1 cellular context compared by ENCODE assay signal in genomic region chr6:144216668-144217218, GRCh38.
A peak's percentile ranks its signal among the peaks of the same experiment; 100 is the strongest.
TF ChIP-seq lines count a peak whose summit lies in the region.

No MANE protein-coding gene starts in this region.

TF ChIP-seq in K562, 482 proteins besides CTCF, POLR2A, EP300 and RAD21 (continued from another document and continues in another):
- TF ChIP-seq ZNF318 (IDR thresholded peaks at IDR 0.05; ENCODE audit: borderline replicate concordance in 1 of 2, low read depth in 1 of 2) (no peak), THRA (IDR thresholded peaks at IDR 0.05) (no peak), EGR1 (conservative IDR thresholded peaks at IDR 0.05) (peak; percentile 1; the same call in 1 of the 2 replicates), TSC22D4 (tag; IDR thresholded peaks at IDR 0.05) (no peak), PML (IDR thresholded peaks at IDR 0.05; ENCODE audit: low read length) (no peak), ZNF695 (CRISPR knock-in tag; IDR thresholded peaks at IDR 0.05) (no peak), SMAD4 (CRISPR knock-in tag; conservative IDR thresholded peaks at IDR 0.05) (no peak), MXD1 (CRISPR knock-in tag; IDR thresholded peaks at IDR 0.05; ENCODE audit: borderline replicate concordance, poor library complexity, severe bottlenecking) (no peak), LARP7 (IDR thresholded peaks at IDR 0.05) (no peak), ELK3 (CRISPR knock-in tag; IDR thresholded peaks at IDR 0.05) (no peak), FOXA3 (CRISPR knock-in tag; conservative IDR thresholded peaks at IDR 0.05 in 1 of 2, IDR thresholded peaks at IDR 0.05 in 1 of 2) (no peak), POU5F1 (IDR thresholded peaks at IDR 0.05; ENCODE audit: borderline replicate concordance, low read depth, low read length, partially characterized antibody) (no peak), NCOA2 (IDR thresholded peaks at IDR 0.05; ENCODE audit: partially characterized antibody in 2 of 2) (peak in 1 of 2 experiments; percentile 66), TARDBP (IDR thresholded peaks at IDR 0.05) (no peak), ERF (CRISPR knock-in tag; IDR thresholded peaks at IDR 0.05) (no peak), ZNF217 (CRISPR knock-in tag; IDR thresholded peaks at IDR 0.05) (no peak), CREM (IDR thresholded peaks at IDR 0.05; ENCODE audit: low read depth) (no peak), U2AF2 (optimal IDR thresholded peaks at IDR 0.05; ENCODE audit: low read depth, low read length) (no peak), ELK1 (CRISPR knock-in tag; IDR thresholded peaks at IDR 0.05) (no peak), HDAC6 (IDR thresholded peaks at IDR 0.05; ENCODE audit: low read depth, low read length) (no peak), NBN (IDR thresholded peaks at IDR 0.05; ENCODE audit: low read depth) (0 out of 2 replicates have a peak, but pooled peaks have one; percentile 6), ZNF830 (CRISPR knock-in tag; IDR thresholded peaks at IDR 0.05) (no peak), ZNF23 (CRISPR knock-in tag; IDR thresholded peaks at IDR 0.05) (no peak), PHF8 (IDR thresholded peaks at IDR 0.05; ENCODE audit: borderline replicate concordance, low read length) (no peak), ZNF589 (CRISPR knock-in tag; IDR thresholded peaks at IDR 0.05; ENCODE audit: low read depth) (no peak), SIN3B (IDR thresholded peaks at IDR 0.05; ENCODE audit: low read depth) (no peak), POLR3G (IDR thresholded peaks at IDR 0.05; ENCODE audit: extremely low read depth, insufficient read length, insufficient replicate concordance) (no peak), ZZZ3 (IDR thresholded peaks at IDR 0.05) (no peak), ZNF561 (CRISPR knock-in tag; conservative IDR thresholded peaks at IDR 0.05) (no peak), TCF7L2 (IDR thresholded peaks at IDR 0.05; ENCODE audit: low read depth, low read length) (no peak), GTF3C2 (IDR thresholded peaks at IDR 0.05; ENCODE audit: borderline replicate concordance, extremely low read depth, insufficient read length) (no peak), PCBP1 (IDR thresholded peaks at IDR 0.05; ENCODE audit: low read depth, low read length, poor library complexity, severe bottlenecking) (no peak), ZNF436 (CRISPR knock-in tag; IDR thresholded peaks at IDR 0.05) (no peak), GATAD2A (IDR thresholded peaks at IDR 0.05) (no peak), NUFIP1 (IDR thresholded peaks at IDR 0.05; ENCODE audit: partially characterized antibody) (no peak), MIER1 (IDR thresholded peaks at IDR 0.05; ENCODE audit: low read depth) (no peak), ZNF717 (CRISPR knock-in tag; IDR thresholded peaks at IDR 0.05) (no peak), CSDE1 (IDR thresholded peaks at IDR 0.05) (no peak; a peak in 1 of 4 replicates), STAG1 (CRISPR knock-in tag; IDR thresholded peaks at IDR 0.05; ENCODE audit: borderline replicate concordance) (no peak), ELF1 (tag; IDR thresholded peaks at IDR 0.05) (no peak)
- TF ChIP-seq, protein P1, sequence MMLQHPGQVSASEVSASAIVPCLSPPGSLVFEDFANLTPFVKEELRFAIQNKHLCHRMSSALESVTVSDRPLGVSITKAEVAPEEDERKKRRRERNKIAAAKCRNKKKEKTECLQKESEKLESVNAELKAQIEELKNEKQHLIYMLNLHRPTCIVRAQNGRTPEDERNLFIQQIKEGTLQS (IDR thresholded peaks at IDR 0.05): no peak
- TF ChIP-seq, protein P1 (CRISPR knock-in tag; conservative IDR thresholded peaks at IDR 0.05): no peak
- TF ChIP-seq, protein P2, sequence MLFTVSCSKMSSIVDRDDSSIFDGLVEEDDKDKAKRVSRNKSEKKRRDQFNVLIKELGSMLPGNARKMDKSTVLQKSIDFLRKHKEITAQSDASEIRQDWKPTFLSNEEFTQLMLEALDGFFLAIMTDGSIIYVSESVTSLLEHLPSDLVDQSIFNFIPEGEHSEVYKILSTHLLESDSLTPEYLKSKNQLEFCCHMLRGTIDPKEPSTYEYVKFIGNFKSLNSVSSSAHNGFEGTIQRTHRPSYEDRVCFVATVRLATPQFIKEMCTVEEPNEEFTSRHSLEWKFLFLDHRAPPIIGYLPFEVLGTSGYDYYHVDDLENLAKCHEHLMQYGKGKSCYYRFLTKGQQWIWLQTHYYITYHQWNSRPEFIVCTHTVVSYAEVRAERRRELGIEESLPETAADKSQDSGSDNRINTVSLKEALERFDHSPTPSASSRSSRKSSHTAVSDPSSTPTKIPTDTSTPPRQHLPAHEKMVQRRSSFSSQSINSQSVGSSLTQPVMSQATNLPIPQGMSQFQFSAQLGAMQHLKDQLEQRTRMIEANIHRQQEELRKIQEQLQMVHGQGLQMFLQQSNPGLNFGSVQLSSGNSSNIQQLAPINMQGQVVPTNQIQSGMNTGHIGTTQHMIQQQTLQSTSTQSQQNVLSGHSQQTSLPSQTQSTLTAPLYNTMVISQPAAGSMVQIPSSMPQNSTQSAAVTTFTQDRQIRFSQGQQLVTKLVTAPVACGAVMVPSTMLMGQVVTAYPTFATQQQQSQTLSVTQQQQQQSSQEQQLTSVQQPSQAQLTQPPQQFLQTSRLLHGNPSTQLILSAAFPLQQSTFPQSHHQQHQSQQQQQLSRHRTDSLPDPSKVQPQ (CRISPR knock-in tag; IDR thresholded peaks at IDR 0.05; ENCODE audit: borderline replicate concordance): no peak
- TF ChIP-seq, protein P3, sequence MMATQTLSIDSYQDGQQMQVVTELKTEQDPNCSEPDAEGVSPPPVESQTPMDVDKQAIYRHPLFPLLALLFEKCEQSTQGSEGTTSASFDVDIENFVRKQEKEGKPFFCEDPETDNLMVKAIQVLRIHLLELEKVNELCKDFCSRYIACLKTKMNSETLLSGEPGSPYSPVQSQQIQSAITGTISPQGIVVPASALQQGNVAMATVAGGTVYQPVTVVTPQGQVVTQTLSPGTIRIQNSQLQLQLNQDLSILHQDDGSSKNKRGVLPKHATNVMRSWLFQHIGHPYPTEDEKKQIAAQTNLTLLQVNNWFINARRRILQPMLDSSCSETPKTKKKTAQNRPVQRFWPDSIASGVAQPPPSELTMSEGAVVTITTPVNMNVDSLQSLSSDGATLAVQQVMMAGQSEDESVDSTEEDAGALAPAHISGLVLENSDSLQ (IDR thresholded peaks at IDR 0.05): no peak
